In the genomic region with DNA sequence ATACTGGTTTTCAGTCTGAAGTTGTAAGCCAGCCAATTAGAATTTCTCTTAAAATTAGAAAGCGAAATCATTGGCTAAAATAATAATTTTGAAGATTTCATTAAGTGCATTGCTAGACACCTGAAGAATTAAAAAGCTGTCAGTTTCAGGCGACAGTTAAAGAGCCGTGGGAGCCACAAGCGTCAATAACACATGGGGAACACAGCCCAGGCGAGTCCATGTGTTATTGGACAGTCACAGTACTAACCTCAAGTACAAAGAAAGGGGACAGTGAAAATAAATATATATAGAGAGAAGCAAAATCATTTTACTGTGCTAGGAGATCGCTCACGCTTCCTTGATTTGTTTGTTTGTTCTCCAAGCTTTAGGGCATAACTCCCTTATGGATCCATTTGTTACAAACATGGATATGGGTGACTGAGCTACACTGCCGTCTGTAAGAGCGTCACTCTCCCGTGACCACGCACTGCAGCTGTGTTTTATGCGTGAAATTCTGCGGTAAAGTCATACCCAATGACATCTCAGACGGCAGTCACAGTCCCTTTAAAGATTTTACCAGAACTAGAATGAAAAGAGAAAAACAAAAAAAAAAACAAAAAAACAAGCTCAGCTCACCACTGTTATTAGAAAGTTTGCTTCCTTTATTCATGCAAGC, we compare ENCODE assay signal across 21 cellular contexts.
DNase-seq lines count a peak whose midpoint lies in the region; ATAC-seq, FAIRE-seq and TF ChIP-seq lines count a peak whose summit lies in the region.
"Had no signal": no experiment of that assay in that cellular context is flagged by ENCODE, and none has a peak within 500 bp of the region (broad histone marks: within the 10 kb centered on the region; RNA-seq: fewer than 3 reads in every experiment).

No MANE protein-coding gene starts in this region.

- peaks cover 32% of the 10 kb centered on the region for H3K4me1 Mint-ChIP-seq in activated naive CD4-positive, alpha-beta T cell treated with anti-CD3 and anti-CD28 coated beads, Interleukin-2, amount 50 U/mL, for 24 hours
- peaks cover 26% of the 10 kb centered on the region for H3K4me1 Mint-ChIP-seq in activated naive CD4-positive, alpha-beta T cell treated with anti-CD3 and anti-CD28 coated beads, Interleukin-2, amount 10 ng/mL, durations not matched to agents 7 days and 5 days
- peaks cover 52% of the 10 kb centered on the region for H3K4me1 Mint-ChIP-seq in activated CD4-positive, alpha-beta memory T cell treated with anti-CD3 and anti-CD28 coated beads for 36 hours (ENCODE audit: low read depth)
- H3K4me1 Mint-ChIP-seq in stimulated activated naive B cell treated with anti-CD40 and anti-IgM and Interleukin-4, amounts not matched to agents 10 μg/mL and 1 μg/mL and 100 μg/mL, for 72 hours, result peaks cover 10 to 31% of the 10 kb centered on the region in 2 donors

- TF ChIP-seq RAD21 in H1 (IDR thresholded peaks at IDR 0.05 in 1 of 2, conservative IDR thresholded peaks at IDR 0.05 in 1 of 2; ENCODE audit: low read depth in 2 of 2, low read length in 2 of 2), result no peak

- peaks cover 17% of the 10 kb centered on the region for H3K36me3 Mint-ChIP-seq in activated naive CD4-positive, alpha-beta T cell treated with anti-CD3 and anti-CD28 coated beads, Interleukin-2, amount 50 U/mL, for 24 hours
- H3K36me3 Mint-ChIP-seq in activated naive CD4-positive, alpha-beta T cell treated with anti-CD3 and anti-CD28 coated beads, Interleukin-2, amount 10 ng/mL, durations not matched to agents 7 days and 5 days, result peaks cover 41% of the 10 kb centered on the region
- peaks cover 33% of the 10 kb centered on the region for H3K36me3 Mint-ChIP-seq in activated CD4-positive, alpha-beta memory T cell treated with anti-CD3 and anti-CD28 coated beads for 36 hours
- H3K36me3 Mint-ChIP-seq in stimulated activated naive B cell treated with anti-CD40 and anti-IgM and Interleukin-4, amounts not matched to agents 10 μg/mL and 1 μg/mL and 100 μg/mL, for 72 hours, result peaks cover 40 to 60% of the 10 kb centered on the region in 2 donors

- no peak overlapping the region for H2BK5ac ChIP-seq in H1 (ENCODE audit: low read depth, low read length)

- H3K9me3 ChIP-seq in H1 (ENCODE audit: insufficient read depth in 2 of 2, low read depth in 1 of 2, low read length in 1 of 2) (no peaks in the 10 kb centered on the region), left ventricle myocardium inferior (replicated peaks) (no peaks in the 10 kb centered on the region)

- H3K27me3 ChIP-seq in H1 (replicated peaks in 1 of 4; ENCODE audit: control insufficient read depth in 3 of 4, extremely low read depth in 1 of 4, insufficient read depth in 3 of 4, low read length in 3 of 4) (no peaks in the 10 kb centered on the region), left ventricle myocardium inferior (ENCODE audit: low read depth) (no peaks in the 10 kb centered on the region)

- H3K4me3 ChIP-seq in H1 (ENCODE audit: extremely low read depth in 1 of 4, insufficient read depth in 2 of 4, low read depth in 3 of 4, low read length in 4 of 4) (no peak overlapping the region), left ventricle myocardium inferior (no peak overlapping the region)

- H4K20me1 ChIP-seq in H1 (replicated peaks in 1 of 2; ENCODE audit: control insufficient read depth in 1 of 2, insufficient read depth in 2 of 2, low read length in 2 of 2), result peaks cover 0 to 1% of the 10 kb centered on the region in 2 experiments

- no peak overlapping the region for H4K5ac ChIP-seq in H1 (ENCODE audit: insufficient read length, low read depth, low read length)

- no peak overlapping the region for H4K91ac ChIP-seq in H1 (replicated peaks; ENCODE audit: insufficient read length, low read length)

- TF ChIP-seq EP300 in H1 (IDR thresholded peaks at IDR 0.05; ENCODE audit: borderline replicate concordance in 1 of 2, low read depth in 2 of 2, low read length in 2 of 2), result no peak

- no peaks in the 10 kb centered on the region for H3K27me3 Mint-ChIP-seq in activated naive CD4-positive, alpha-beta T cell treated with anti-CD3 and anti-CD28 coated beads, Interleukin-2, amount 50 U/mL, for 24 hours
- H3K27me3 Mint-ChIP-seq in activated naive CD4-positive, alpha-beta T cell treated with anti-CD3 and anti-CD28 coated beads, Interleukin-2, amount 10 ng/mL, durations not matched to agents 7 days and 5 days, result no peaks in the 10 kb centered on the region
- H3K27me3 Mint-ChIP-seq in activated CD4-positive, alpha-beta memory T cell treated with anti-CD3 and anti-CD28 coated beads for 36 hours, result no peaks in the 10 kb centered on the region
- H3K27me3 Mint-ChIP-seq in stimulated activated naive B cell treated with anti-CD40 and anti-IgM and Interleukin-4, amounts not matched to agents 10 μg/mL and 1 μg/mL and 100 μg/mL, for 72 hours, result no peaks in the 10 kb centered on the region

- WGBS in H1 (ENCODE audit: extremely low coverage in 1 of 2, insufficient coverage in 1 of 2, insufficient read length in 1 of 2, insufficient replicate concordance in 2 of 2, low coverage in 1 of 2, low lambda C conversion rate in 2 of 2, missing lambda C conversion rate in 1 of 2), 2 experiments, result 94% methylated on average over 14 of the region's 14 CpGs; no CpG with 5 or more reads in 1 of the 2 experiments

- H3K4ac ChIP-seq in H1 (replicated peaks; ENCODE audit: insufficient read length, low read depth, low read length), result no peak overlapping the region

- H2BK15ac ChIP-seq in H1 (ENCODE audit: low read length), result no peak overlapping the region

- no peak overlapping the region for H2BK20ac ChIP-seq in H1 (ENCODE audit: low read length)

- no peak overlapping the region for H2BK12ac ChIP-seq in H1 (ENCODE audit: low read depth, low read length)

- H3K23ac ChIP-seq in H1 (ENCODE audit: insufficient read length), result peak overlapping the region; percentile 47

- H2BK120ac ChIP-seq in H1 (replicated peaks; ENCODE audit: low read depth, low read length), result no peak overlapping the region

- H3K18ac ChIP-seq in H1 (ENCODE audit: extremely low read depth, low read length), result no peak overlapping the region

- no peak for DNase-seq in activated naive CD4-positive, alpha-beta T cell treated with anti-CD3 and anti-CD28 coated beads, Interleukin-2, amount 10 ng/mL, durations not matched to agents 7 days and 5 days
- no peak for DNase-seq in activated CD4-positive, alpha-beta memory T cell treated with anti-CD3 and anti-CD28 coated beads for 36 hours
- DNase-seq in H1 (ENCODE audit: low read depth in 1 of 2, low spot score in 2 of 2), result no peak
- no peak for DNase-seq in stimulated activated naive B cell treated with anti-CD40 and anti-IgM and Interleukin-4, amounts not matched to agents 10 μg/mL and 1 μg/mL and 100 μg/mL, for 72 hours
- no peak for DNase-seq in left ventricle myocardium inferior
- DNase-seq in H4 (ENCODE audit: low spot score), result no peak
- DNase-seq: ACHN; amygdala; head of caudate nucleus; left colon; MV-4-11; NCI-H1694 treated with DMSO at 0.1 percent for 48 hours; NCI-H2227 treated with DMSO at 0.1 percent for 48 hours; NCI-H774; stimulated activated CD8-positive, alpha-beta memory T cell treated with anti-CD3 and anti-CD28 coated beads, Interleukin-4, amount 100 ng/mL, for 48 hours had no signal

- H3K27ac Mint-ChIP-seq in activated naive CD4-positive, alpha-beta T cell treated with anti-CD3 and anti-CD28 coated beads, Interleukin-2, amount 50 U/mL, for 24 hours, result peak overlapping the region; percentile 59
- no peak overlapping the region for H3K27ac Mint-ChIP-seq in activated naive CD4-positive, alpha-beta T cell treated with anti-CD3 and anti-CD28 coated beads, Interleukin-2, amount 10 ng/mL, durations not matched to agents 7 days and 5 days
- H3K27ac Mint-ChIP-seq in activated CD4-positive, alpha-beta memory T cell treated with anti-CD3 and anti-CD28 coated beads for 36 hours, result peak overlapping the region; percentile 78
- peak overlapping the region; percentile 84 for H3K27ac Mint-ChIP-seq in stimulated activated naive B cell treated with anti-CD40 and anti-IgM and Interleukin-4, amounts not matched to agents 10 μg/mL and 1 μg/mL and 100 μg/mL, for 72 hours

- no peaks in the 10 kb centered on the region for H3K79me2 ChIP-seq in H1 (ENCODE audit: control insufficient read depth in 1 of 2, insufficient read depth in 2 of 2, low read length in 2 of 2)

- TF ChIP-seq CTCF in H1 (IDR thresholded peaks at IDR 0.05; ENCODE audit: control extremely low read depth in 1 of 3, insufficient read depth in 1 of 3, low read depth in 1 of 3, low read length in 3 of 3) (no peak), left ventricle myocardium inferior (IDR thresholded peaks at IDR 0.05; ENCODE audit: borderline replicate concordance) (no peak)

- intact Hi-C loops in activated CD4-positive, alpha-beta memory T cell treated with anti-CD3 and anti-CD28 coated beads for 36 hours (cut with micrococcal nuclease), result no loop called here
- intact Hi-C loops in left ventricle myocardium inferior (cut with micrococcal nuclease), result no loop called here

- H3K27ac ChIP-seq in H1 (ENCODE audit: low read depth, low read length), result no peak overlapping the region
- no peak overlapping the region for H3K27ac ChIP-seq in left ventricle myocardium inferior (replicated peaks)
- H3K27ac ChIP-seq: C4-2B, KMS-11 had no signal

- no peak overlapping the region for H3K14ac ChIP-seq in H1 (ENCODE audit: insufficient read length)

- H3K4me2 ChIP-seq in H1 (ENCODE audit: insufficient read depth in 1 of 2, low read depth in 2 of 2, low read length in 2 of 2), result no peak overlapping the region
- H3K4me2 ChIP-seq: KMS-11 had no signal

- H4K8ac ChIP-seq in H1 (ENCODE audit: extremely low read depth, insufficient read depth, low read length), result no peak overlapping the region

- TF ChIP-seq POLR2A in H1 (IDR thresholded peaks at IDR 0.05; ENCODE audit: control extremely low read depth in 1 of 2, low read depth in 2 of 2, low read length in 2 of 2), result no peak

- CTCF ChIA-PET in activated naive CD4-positive, alpha-beta T cell treated with anti-CD3 and anti-CD28 coated beads, Interleukin-2, amount 10 ng/mL, durations not matched to agents 7 days and 5 days (lab: Charles Lee), result no interaction called here
- CTCF ChIA-PET in activated CD4-positive, alpha-beta memory T cell treated with anti-CD3 and anti-CD28 coated beads for 36 hours (lab: Charles Lee), result interaction anchor here (0.7 to 1.8 kb wide), 3 partner anchors 23 to 129 kb away, joined by 3 to 8 read pairs (median 4); no protein-coding TSS in a partner anchor
- CTCF ChIA-PET in H1 (lab: Charles Lee; ENCODE audit: partially characterized antibody), result interaction anchor here (0.6 kb wide), 1 partner anchor 137 kb away, joined by 3 read pairs; no protein-coding TSS in a partner anchor

- H3K4me1 ChIP-seq in H1 (replicated peaks in 1 of 4; ENCODE audit: control insufficient read depth in 3 of 4, insufficient read depth in 4 of 4, low read length in 3 of 4) (no peaks in the 10 kb centered on the region), left ventricle myocardium inferior (no peaks in the 10 kb centered on the region)

- H3K56ac ChIP-seq in H1 (replicated peaks; ENCODE audit: insufficient read length, low read depth, low read length), result no peak overlapping the region

- no peaks in the 10 kb centered on the region for H3K23me2 ChIP-seq in H1 (ENCODE audit: low read depth, low read length)

- no peak for ATAC-seq in stimulated activated naive B cell treated with anti-CD40 and anti-IgM and Interleukin-4, amounts not matched to agents 10 μg/mL and 1 μg/mL and 100 μg/mL, for 72 hours (replicated peaks)
- no peak for ATAC-seq in GM21825 (IDR thresholded peaks at IDR 0.05; ENCODE audit: unreplicated experiment)
- ATAC-seq: left colon had no signal

- no peak overlapping the region for H3K4me3 Mint-ChIP-seq in activated naive CD4-positive, alpha-beta T cell treated with anti-CD3 and anti-CD28 coated beads, Interleukin-2, amount 50 U/mL, for 24 hours
- H3K4me3 Mint-ChIP-seq in activated naive CD4-positive, alpha-beta T cell treated with anti-CD3 and anti-CD28 coated beads, Interleukin-2, amount 10 ng/mL, durations not matched to agents 7 days and 5 days, result no peak overlapping the region
- no peak overlapping the region for H3K4me3 Mint-ChIP-seq in activated CD4-positive, alpha-beta memory T cell treated with anti-CD3 and anti-CD28 coated beads for 36 hours
- H3K4me3 Mint-ChIP-seq in stimulated activated naive B cell treated with anti-CD40 and anti-IgM and Interleukin-4, amounts not matched to agents 10 μg/mL and 1 μg/mL and 100 μg/mL, for 72 hours, result no peak overlapping the region

- H3K79me1 ChIP-seq in H1 (ENCODE audit: low read depth, low read length), result no peaks in the 10 kb centered on the region

- no peak overlapping the region for H2AFZ ChIP-seq in H1 (ENCODE audit: low read length)

- H3K36me3 ChIP-seq in H1 (ENCODE audit: control insufficient read depth in 2 of 4, insufficient read depth in 4 of 4, low read length in 3 of 4) (0 out of 8 replicates have a peak, but pooled peaks cover 0 to 3% (median 0%) of the 10 kb centered on the region in 4 experiments), left ventricle myocardium inferior (peaks cover 36% of the 10 kb centered on the region)

- H3K9me3 Mint-ChIP-seq in activated naive CD4-positive, alpha-beta T cell treated with anti-CD3 and anti-CD28 coated beads, Interleukin-2, amount 50 U/mL, for 24 hours, result no peaks in the 10 kb centered on the region
- no peaks in the 10 kb centered on the region for H3K9me3 Mint-ChIP-seq in activated naive CD4-positive, alpha-beta T cell treated with anti-CD3 and anti-CD28 coated beads, Interleukin-2, amount 10 ng/mL, durations not matched to agents 7 days and 5 days
- H3K9me3 Mint-ChIP-seq in activated CD4-positive, alpha-beta memory T cell treated with anti-CD3 and anti-CD28 coated beads for 36 hours, result no peaks in the 10 kb centered on the region
- no peaks in the 10 kb centered on the region for H3K9me3 Mint-ChIP-seq in stimulated activated naive B cell treated with anti-CD40 and anti-IgM and Interleukin-4, amounts not matched to agents 10 μg/mL and 1 μg/mL and 100 μg/mL, for 72 hours
- H3K9me3 Mint-ChIP-seq: activated T-helper 2 cell treated with anti-CD3 and anti-CD28 coated beads, Interferon-gamma antibody, Interleukin-2, Interleukin-4, amounts not matched to agents 10 μg/mL and 5 μg/mL and 100 μg/mL, durations not matched to agents 14 hours and 24 hours and 36 hours had no signal

- no peak overlapping the region for H3K9ac ChIP-seq in H1 (replicated peaks in 1 of 4; ENCODE audit: extremely low read depth in 1 of 4, low read depth in 3 of 4, low read length in 3 of 4)
- H3K9ac ChIP-seq: KMS-11 had no signal

- POLR2A ChIA-PET in activated CD4-positive, alpha-beta memory T cell treated with anti-CD3 and anti-CD28 coated beads for 36 hours (lab: Charles Lee), result no interaction called here
- POLR2A ChIA-PET in H1 (lab: Charles Lee; ENCODE audit: partially characterized antibody), result no interaction called here

- FAIRE-seq in H1 (lab: Jason Lieb, UNC), result no peak
- FAIRE-seq: GM18507 had no signal

- H2AK5ac ChIP-seq in H1 (ENCODE audit: low read depth, low read length), result no peak overlapping the region
